Comparison of ENCODE assay signal across 1 cellular context in the genomic region with DNA sequence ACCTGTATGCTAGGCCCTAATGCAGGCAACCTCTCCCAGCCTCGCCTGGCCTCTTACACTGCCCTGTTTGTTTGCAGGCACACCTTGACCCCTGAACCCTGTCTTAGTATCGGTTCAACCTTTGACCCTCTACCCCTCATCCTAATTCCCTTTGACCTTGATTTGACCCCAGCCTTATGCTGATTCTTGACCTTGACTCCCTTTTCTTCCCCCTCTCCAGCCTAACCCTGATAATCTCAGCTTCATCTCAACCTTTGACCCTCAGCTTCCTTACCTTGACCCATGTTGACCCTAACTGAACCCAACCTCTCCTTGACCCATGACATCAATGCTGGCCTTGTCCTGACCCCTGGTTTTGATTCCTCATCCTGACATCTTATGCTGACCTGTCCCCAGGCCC.
TF ChIP-seq lines count a peak whose summit lies in the region.

No MANE protein-coding gene starts in this region.

TF ChIP-seq in A549, 52 proteins besides CTCF, POLR2A, EP300 and RAD21:
- peak; percentile 42; the same call in 1 of the 2 replicates for TF ChIP-seq ESRRA (IDR thresholded peaks at IDR 0.05; ENCODE audit: borderline replicate concordance, low read length)
- TF ChIP-seq CBX8 (IDR thresholded peaks at IDR 0.05), result no peak
